In genomic region chr11:123753110-123753509, GRCh38 we compare ENCODE assay signal across 17 cellular contexts. TPM values are rescaled to one million over a fixed set of nuclear protein-coding genes. Genes with fewer than 3 reads are reported as not detected.
DNase-seq lines count a peak whose midpoint lies in the region; ATAC-seq, FAIRE-seq and TF ChIP-seq lines count a peak whose summit lies in the region.
"Had no signal": no experiment of that assay in that cellular context is flagged by ENCODE, and none has a peak within 500 bp of the region (broad histone marks: within the 10 kb centered on the region; RNA-seq: fewer than 3 reads in every experiment).

No MANE protein-coding gene starts in this region.

- H3K4me3 ChIP-seq in HAP-1 = no peak overlapping the region
- H3K4me3 ChIP-seq: SJSA1 had no signal

- peak overlapping the region; percentile 45 for H3K27ac Mint-ChIP-seq in activated T-helper 1 cell treated with anti-CD3 and anti-CD28 coated beads, Interleukin-12 subunit alpha, Interleukin-12 subunit beta, Interleukin-2, Interleukin-4 antibody, amounts not matched to agents 30 ng/mL and 10 ng/mL and 1 ng/mL, durations not matched to agents 14 hours and 24 hours and 36 hours
- H3K27ac Mint-ChIP-seq in activated CD8-positive, alpha-beta T cell treated with anti-CD3 and anti-CD28 coated beads for 36 hours = no peak overlapping the region

- H3K4me1 ChIP-seq in HAP-1 = no peaks in the 10 kb centered on the region
- H3K4me1 ChIP-seq: SJSA1 had no signal

- CTCF ChIA-PET in activated CD8-positive, alpha-beta T cell treated with anti-CD3 and anti-CD28 coated beads for 36 hours (lab: Charles Lee) = no interaction called here

- peaks cover 9% of the 10 kb centered on the region for H3K27me3 ChIP-seq in HAP-1 (ENCODE audit: low read depth)
- H3K27me3 ChIP-seq: SJSA1 had no signal

- no peaks in the 10 kb centered on the region for H3K36me3 ChIP-seq in HAP-1 (replicated peaks)
- H3K36me3 ChIP-seq: SJSA1 had no signal

- peaks cover 14% of the 10 kb centered on the region for H3K27me3 Mint-ChIP-seq in activated T-helper 1 cell treated with anti-CD3 and anti-CD28 coated beads, Interleukin-12 subunit alpha, Interleukin-12 subunit beta, Interleukin-2, Interleukin-4 antibody, amounts not matched to agents 30 ng/mL and 10 ng/mL and 1 ng/mL, durations not matched to agents 14 hours and 24 hours and 36 hours (ENCODE audit: insufficient read depth)
- peaks cover 25% of the 10 kb centered on the region for H3K27me3 Mint-ChIP-seq in activated CD8-positive, alpha-beta T cell treated with anti-CD3 and anti-CD28 coated beads for 36 hours

- POLR2A ChIA-PET in activated CD8-positive, alpha-beta T cell treated with anti-CD3 and anti-CD28 coated beads for 36 hours (lab: Charles Lee) = no interaction called here

- intact Hi-C loops in activated T-helper 1 cell treated with anti-CD3 and anti-CD28 coated beads, Interleukin-12 subunit alpha, Interleukin-12 subunit beta, Interleukin-2, Interleukin-4 antibody, amounts not matched to agents 30 ng/mL and 10 ng/mL and 1 ng/mL, durations not matched to agents 14 hours and 24 hours and 36 hours (cut with micrococcal nuclease) = no loop called here
- intact Hi-C loops in activated CD8-positive, alpha-beta T cell treated with anti-CD3 and anti-CD28 coated beads for 36 hours (cut with micrococcal nuclease) = no loop called here

- H3K36me3 Mint-ChIP-seq in activated T-helper 1 cell treated with anti-CD3 and anti-CD28 coated beads, Interleukin-12 subunit alpha, Interleukin-12 subunit beta, Interleukin-2, Interleukin-4 antibody, amounts not matched to agents 30 ng/mL and 10 ng/mL and 1 ng/mL, durations not matched to agents 14 hours and 24 hours and 36 hours (ENCODE audit: low read depth) = peaks cover 5% of the 10 kb centered on the region
- no peaks in the 10 kb centered on the region for H3K36me3 Mint-ChIP-seq in activated CD8-positive, alpha-beta T cell treated with anti-CD3 and anti-CD28 coated beads for 36 hours (ENCODE audit: low read depth)

- peaks cover 10% of the 10 kb centered on the region for H3K9me3 Mint-ChIP-seq in activated T-helper 1 cell treated with anti-CD3 and anti-CD28 coated beads, Interleukin-12 subunit alpha, Interleukin-12 subunit beta, Interleukin-2, Interleukin-4 antibody, amounts not matched to agents 30 ng/mL and 10 ng/mL and 1 ng/mL, durations not matched to agents 14 hours and 24 hours and 36 hours
- H3K9me3 Mint-ChIP-seq in activated CD8-positive, alpha-beta T cell treated with anti-CD3 and anti-CD28 coated beads for 36 hours = peaks cover 2% of the 10 kb centered on the region

- peak overlapping the region; percentile 29 for H3K4me3 Mint-ChIP-seq in activated T-helper 1 cell treated with anti-CD3 and anti-CD28 coated beads, Interleukin-12 subunit alpha, Interleukin-12 subunit beta, Interleukin-2, Interleukin-4 antibody, amounts not matched to agents 30 ng/mL and 10 ng/mL and 1 ng/mL, durations not matched to agents 14 hours and 24 hours and 36 hours
- no peak overlapping the region for H3K4me3 Mint-ChIP-seq in activated CD8-positive, alpha-beta T cell treated with anti-CD3 and anti-CD28 coated beads for 36 hours

- TF ChIP-seq POLR2A in GM12891 (IDR thresholded peaks at IDR 0.05; ENCODE audit: low read depth, low read length) = no peak

- TF ChIP-seq CTCF in activated CD8-positive, alpha-beta T cell treated with anti-CD3 and anti-CD28 coated beads for 36 hours (IDR thresholded peaks at IDR 0.05) = no peak

- in situ Hi-C loops in HAP-1 (cut with MboI; ENCODE audit: low sequenced_read_pairs) = no loop called here

- DNase-seq in GM12891 (ENCODE audit: insufficient read length, low spot score) (no peak), GM19239 (ENCODE audit: insufficient read length, low spot score) (no peak), SHP77 (lab: John Stamatoyannopoulos, UW) (no peak), HAP-1 (ENCODE audit: low spot score in 2 of 2) (no peak), NCI-H1048 (lab: John Stamatoyannopoulos, UW) (no peak)
- DNase-seq in activated T-helper 1 cell treated with anti-CD3 and anti-CD28 coated beads, Interleukin-12 subunit alpha, Interleukin-12 subunit beta, Interleukin-2, Interleukin-4 antibody, amounts not matched to agents 30 ng/mL and 10 ng/mL and 1 ng/mL, durations not matched to agents 14 hours and 24 hours and 36 hours (ENCODE audit: low spot score) = no peak
- DNase-seq in activated CD8-positive, alpha-beta T cell treated with anti-CD3 and anti-CD28 coated beads for 36 hours = no peak
- DNase-seq: ACHN, MV-4-11, NCI-H1417 treated with DMSO at 0.1 percent for 48 hours, NCI-H1930, NCI-H2171, NCI-H446, PC-3 had no signal

- H3K4me1 Mint-ChIP-seq in activated T-helper 1 cell treated with anti-CD3 and anti-CD28 coated beads, Interleukin-12 subunit alpha, Interleukin-12 subunit beta, Interleukin-2, Interleukin-4 antibody, amounts not matched to agents 30 ng/mL and 10 ng/mL and 1 ng/mL, durations not matched to agents 14 hours and 24 hours and 36 hours (ENCODE audit: low read depth) = peaks cover 61% of the 10 kb centered on the region
- peaks cover 13% of the 10 kb centered on the region for H3K4me1 Mint-ChIP-seq in activated CD8-positive, alpha-beta T cell treated with anti-CD3 and anti-CD28 coated beads for 36 hours (ENCODE audit: low read depth)

- peak; percentile 52 for ATAC-seq in HG02884 (IDR thresholded peaks at IDR 0.05; ENCODE audit: unreplicated experiment)
- no peak for ATAC-seq in activated CD8-positive, alpha-beta T cell treated with anti-CD3 and anti-CD28 coated beads for 36 hours
- ATAC-seq: HCT116, PC-3 had no signal

- FAIRE-seq in GM12891 (lab: Jason Lieb, UNC) (peak; percentile 13), GM19239 (lab: Jason Lieb, UNC) (peak; percentile 14)

- H3K9me3 ChIP-seq in HAP-1 = no peaks in the 10 kb centered on the region
- H3K9me3 ChIP-seq: SJSA1 had no signal

TF ChIP-seq in GM12891, 5 proteins besides CTCF, POLR2A, EP300 and RAD21:
- TF ChIP-seq PAX5 (IDR thresholded peaks at IDR 0.05; ENCODE audit: insufficient read depth, low read length, severe bottlenecking) (no peak), POLR2AphosphoS5 (IDR thresholded peaks at IDR 0.05; ENCODE audit: low read depth, low read length) (no peak), SPI1 (IDR thresholded peaks at IDR 0.05; ENCODE audit: low read depth, low read length) (no peak), TAF1 (IDR thresholded peaks at IDR 0.05; ENCODE audit: low read depth, low read length) (no peak), POU2F2 (IDR thresholded peaks at IDR 0.05; ENCODE audit: low read depth, low read length) (no peak)

RNA-seq across cellular contexts. Expression of gene OR6X1, which starts 1.2 kb away (rescaled TPM):
- polyA plus RNA-seq in GM12891 (2012; ENCODE audit: low read depth, missing spikeins) = not detected
- total RNA-seq in activated T-helper 1 cell treated with anti-CD3 and anti-CD28 coated beads, Interleukin-12 subunit alpha, Interleukin-12 subunit beta, Interleukin-2, Interleukin-4 antibody, amounts not matched to agents 30 ng/mL and 10 ng/mL and 1 ng/mL, durations not matched to agents 14 hours and 24 hours and 36 hours = not detected in 2 replicates
- not detected for total RNA-seq in activated CD8-positive, alpha-beta T cell treated with anti-CD3 and anti-CD28 coated beads for 36 hours
- total RNA-seq: PC-3, SJSA1 had no signal

RNA-seq across cellular contexts. Expression of gene ZNF202, which starts 11.7 kb away (rescaled TPM):
- polyA plus RNA-seq in GM12891 (2012; ENCODE audit: low read depth, missing spikeins) = 6.9 TPM
- 26.6 and 27.5 TPM in 2 replicates for total RNA-seq in activated T-helper 1 cell treated with anti-CD3 and anti-CD28 coated beads, Interleukin-12 subunit alpha, Interleukin-12 subunit beta, Interleukin-2, Interleukin-4 antibody, amounts not matched to agents 30 ng/mL and 10 ng/mL and 1 ng/mL, durations not matched to agents 14 hours and 24 hours and 36 hours
- 10 to 100 TPM; 11.1 to 13.6 TPM for total RNA-seq in activated CD8-positive, alpha-beta T cell treated with anti-CD3 and anti-CD28 coated beads for 36 hours

RNA-seq across cellular contexts. Expression of gene OR6M1, which starts 53.0 kb away (rescaled TPM):
- not detected for polyA plus RNA-seq in GM12891 (2012; ENCODE audit: low read depth, missing spikeins)
- not detected in 2 replicates for total RNA-seq in activated T-helper 1 cell treated with anti-CD3 and anti-CD28 coated beads, Interleukin-12 subunit alpha, Interleukin-12 subunit beta, Interleukin-2, Interleukin-4 antibody, amounts not matched to agents 30 ng/mL and 10 ng/mL and 1 ng/mL, durations not matched to agents 14 hours and 24 hours and 36 hours
- not detected for total RNA-seq in activated CD8-positive, alpha-beta T cell treated with anti-CD3 and anti-CD28 coated beads for 36 hours
- total RNA-seq: PC-3, SJSA1 had no signal
